Comparison of ENCODE assay signal across 9 cellular contexts in genomic region chr12:13195848-13196301, GRCh38. TPM values are rescaled to one million over a fixed set of nuclear protein-coding genes. Genes with fewer than 3 reads are reported as not detected.
DNase-seq lines count a peak whose midpoint lies in the region; ATAC-seq and TF ChIP-seq lines count a peak whose summit lies in the region.
"Had no signal": no experiment of that assay in that cellular context is flagged by ENCODE, and none has a peak within 500 bp of the region (broad histone marks: within the 10 kb centered on the region; RNA-seq: fewer than 3 reads in every experiment).

No MANE protein-coding gene starts in this region.

- peaks cover 2% of the 10 kb centered on the region for H3K27me3 Mint-ChIP-seq in dendritic cell treated with granulocyte-macrophage colony-stimulating factor and Interleukin-4, amounts not matched to agents 40 ng/mL and 50 ng/mL, for 4 days
- H3K27me3 Mint-ChIP-seq in naive B cell: peaks cover 20 to 54% (median 30%) of the 10 kb centered on the region in 3 donors

- no peaks in the 10 kb centered on the region for H3K9me3 ChIP-seq in WERI-Rb-1 (ENCODE audit: severe bottlenecking)

- H3K36me3 ChIP-seq in WERI-Rb-1: no peaks in the 10 kb centered on the region

- DNase-seq in ACHN (peak; percentile 48), M059J (ENCODE audit: low read depth) (peak; percentile 74), naive B cell (no peak), GDM1 (lab: John Stamatoyannopoulos, UW) (no peak), WERI-Rb-1 (no peak), DMS79 treated with DMSO at 0.1 percent for 48 hours (lab: John Stamatoyannopoulos, UW) (no peak), NK-92 (lab: John Stamatoyannopoulos, UW; ENCODE audit: unreplicated experiment) (no peak)

- intact Hi-C loops in dendritic cell treated with granulocyte-macrophage colony-stimulating factor and Interleukin-4, amounts not matched to agents 40 ng/mL and 50 ng/mL, for 4 days (cut with micrococcal nuclease): loop anchor here (1.0 kb wide), 2 partner anchors 97 to 196 kb away; partner anchors contain the start of gene HEBP1

- H3K4me3 Mint-ChIP-seq in dendritic cell treated with granulocyte-macrophage colony-stimulating factor and Interleukin-4, amounts not matched to agents 40 ng/mL and 50 ng/mL, for 4 days: no peak overlapping the region
- peak overlapping the region; percentile 41 to 92 (median 84) for H3K4me3 Mint-ChIP-seq in naive B cell

- peaks cover 67% of the 10 kb centered on the region for H3K4me1 Mint-ChIP-seq in dendritic cell treated with granulocyte-macrophage colony-stimulating factor and Interleukin-4, amounts not matched to agents 40 ng/mL and 50 ng/mL, for 4 days (ENCODE audit: low read depth)
- H3K4me1 Mint-ChIP-seq in naive B cell: peaks cover 16 to 32% (median 28%) of the 10 kb centered on the region in 3 donors

- peaks cover 19% of the 10 kb centered on the region for H3K36me3 Mint-ChIP-seq in dendritic cell treated with granulocyte-macrophage colony-stimulating factor and Interleukin-4, amounts not matched to agents 40 ng/mL and 50 ng/mL, for 4 days (ENCODE audit: low read depth)
- H3K36me3 Mint-ChIP-seq in naive B cell: no peaks in the 10 kb centered on the region

- peak overlapping the region; percentile 86 for H3K27ac Mint-ChIP-seq in dendritic cell treated with granulocyte-macrophage colony-stimulating factor and Interleukin-4, amounts not matched to agents 40 ng/mL and 50 ng/mL, for 4 days
- peak overlapping the region in 1 of 6 donors; percentile 33 for H3K27ac Mint-ChIP-seq in naive B cell
- H3K27ac Mint-ChIP-seq: progenitor cell of endocrine pancreas had no signal

- no peaks in the 10 kb centered on the region for H3K27me3 ChIP-seq in WERI-Rb-1 (ENCODE audit: insufficient read depth, low read depth, severe bottlenecking)

- no peaks in the 10 kb centered on the region for H3K9me3 Mint-ChIP-seq in dendritic cell treated with granulocyte-macrophage colony-stimulating factor and Interleukin-4, amounts not matched to agents 40 ng/mL and 50 ng/mL, for 4 days
- H3K9me3 Mint-ChIP-seq in naive B cell: no peaks in the 10 kb centered on the region

- H3K4me3 ChIP-seq in WERI-Rb-1 (ENCODE audit: low read depth, low read length): no peak overlapping the region

- in situ Hi-C loops in ACHN (cut with HindIII; ENCODE audit: low pct_ligation_motif_present, low pct_unique_long_range_greater_than_20kb, low sequenced_read_pairs): no loop called here

- TF ChIP-seq CTCF in WERI-Rb-1 (IDR thresholded peaks at IDR 0.05; ENCODE audit: low read depth, low read length): no peak

- no peak overlapping the region for H3K27ac ChIP-seq in WERI-Rb-1

- no peak for ATAC-seq in naive B cell (ENCODE audit: low read depth in 2 of 2)

RNA-seq across cellular contexts. Expression of gene EMP1, which starts 0.7 kb away (rescaled TPM):
- total RNA-seq in M059J (2014; rRNA removed; shearing (Covaris generic)): 28.9 and 107 TPM in 2 replicates
- polyA plus RNA-seq in naive B cell (ENCODE audit: low read depth in 6 of 6): under 1 TPM in 1 of 6 donors, not detected in 5; 0.96 TPM

Comparison
In these comparisons a context has a peak if more than half of its experiments do, and no peak if none do; other contexts are left out.
1. DNase-seq: peak in ACHN (single experiment) and M059J (single experiment); none in naive B cell (single experiment), GDM1 (single experiment), WERI-Rb-1 (single experiment), DMS79 treated with DMSO at 0.1 percent for 48 hours (single experiment) and NK-92 (single experiment).